Comparison of ENCODE assay signal across 1 cellular context in genomic region chr1:155086182-155086741, GRCh38.
TF ChIP-seq lines count a peak whose summit lies in the region.

No MANE protein-coding gene starts in this region.

TF ChIP-seq in GM23338, 12 proteins besides CTCF, POLR2A, EP300 and RAD21 (continued from another document):
- TF ChIP-seq ZNF462 (CRISPR knock-in tag; IDR thresholded peaks at IDR 0.05) = no peak
- no peak for TF ChIP-seq ETS1 (IDR thresholded peaks at IDR 0.05)
- TF ChIP-seq REST (IDR thresholded peaks at IDR 0.05; ENCODE audit: unreplicated experiment) = no peak
- no peak for TF ChIP-seq ZNF331 (CRISPR knock-in tag; IDR thresholded peaks at IDR 0.05; ENCODE audit: low read depth)
- no peak for TF ChIP-seq JUNB (IDR thresholded peaks at IDR 0.05; ENCODE audit: unreplicated experiment)
- no peak for TF ChIP-seq ZNF114 (CRISPR knock-in tag; IDR thresholded peaks at IDR 0.05)
- TF ChIP-seq POLR2AphosphoS5 (IDR thresholded peaks at IDR 0.05; ENCODE audit: low read depth) = no peak
- TF ChIP-seq EZH2 (IDR thresholded peaks at IDR 0.05; ENCODE audit: low read depth, unreplicated experiment) = no peak
- no peak for TF ChIP-seq STAT1 (IDR thresholded peaks at IDR 0.05; ENCODE audit: unreplicated experiment)
- TF ChIP-seq NANOG (IDR thresholded peaks at IDR 0.05; ENCODE audit: borderline replicate concordance) = no peak
